ENCODE assay signal across 21 cellular contexts in the genomic region with DNA sequence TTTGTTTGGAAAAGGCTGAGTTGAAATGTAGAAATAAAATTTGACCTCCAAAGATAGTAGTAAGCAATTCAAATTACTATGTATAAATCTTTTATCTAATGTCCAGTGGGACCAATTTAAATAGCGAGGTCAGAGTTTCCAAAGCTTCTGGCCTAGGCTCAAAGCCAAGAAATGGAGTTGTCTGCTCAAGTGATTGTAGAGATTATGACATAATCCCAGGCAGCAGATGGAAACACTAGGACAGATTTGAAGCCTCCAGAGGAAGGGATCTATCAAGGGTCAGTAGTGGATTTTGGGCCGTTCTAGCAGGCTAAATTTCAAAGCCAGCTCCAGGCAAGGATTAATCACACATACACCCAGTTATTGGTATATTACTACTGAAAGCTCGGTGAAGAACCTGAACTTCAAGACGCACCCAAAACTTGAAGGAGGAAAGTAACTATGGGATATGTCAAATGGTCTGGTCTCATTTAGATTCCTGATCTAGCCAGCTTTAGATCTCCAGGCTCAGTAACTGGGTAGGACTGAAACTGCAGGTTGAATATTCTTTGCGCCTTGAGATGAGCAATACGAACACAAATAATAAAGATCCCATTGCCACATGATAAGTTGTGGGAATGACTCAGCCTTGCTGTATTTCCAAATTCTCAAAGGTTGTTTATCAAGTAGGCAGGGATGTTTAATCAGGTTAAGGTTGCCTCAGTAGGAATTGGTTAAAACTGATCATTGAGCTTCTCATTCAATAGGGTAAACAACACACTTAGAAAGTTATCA. TPM values are rescaled to one million over a fixed set of nuclear protein-coding genes. Genes with fewer than 3 reads are reported as not detected.
DNase-seq lines count a peak whose midpoint lies in the region; ATAC-seq and TF ChIP-seq lines count a peak whose summit lies in the region.
"Had no signal": no experiment of that assay in that cellular context is flagged by ENCODE, and none has a peak within 500 bp of the region (broad histone marks: within the 10 kb centered on the region; RNA-seq: fewer than 3 reads in every experiment).

No MANE protein-coding gene starts in this region.

- DNase-seq in MCF 10A (ENCODE audit: unreplicated experiment) (peak; percentile 29), breast epithelium (ENCODE audit: low spot score in 2 of 2) (no peak), M059J (ENCODE audit: low read depth) (peak; percentile 4), RWPE2 (ENCODE audit: low spot score) (no peak), fibroblast of mammary gland (ENCODE audit: low read depth) (peak; percentile 22), substantia nigra (lab: John Stamatoyannopoulos, UW) (no peak), NCI-H510A treated with DMSO at 0.1 percent for 48 hours (lab: John Stamatoyannopoulos, UW) (no peak), GM19240 (ENCODE audit: insufficient read length, low spot score) (no peak)
- DNase-seq: Caco-2; CD4-positive, alpha-beta T cell; EL; NCI-H1105 treated with DMSO at 0.1 percent for 48 hours; NCI-H1694; NCI-H2107; NCI-H2227 treated with DMSO at 0.1 percent for 48 hours; NCI-H526; NK-92 treated with Interleukin-12 subunit alpha and Interleukin-12 subunit beta, amount 100 ng/mL, for 24 hours; RPMI8226; SJCRH30 had no signal

- H3K36me3 ChIP-seq in breast epithelium = no peaks in the 10 kb centered on the region
- H3K36me3 ChIP-seq in RWPE2 (ENCODE audit: low read depth) = no peaks in the 10 kb centered on the region
- H3K36me3 ChIP-seq: SJCRH30 had no signal

- no peaks in the 10 kb centered on the region for H3K27me3 ChIP-seq in breast epithelium
- H3K27me3 ChIP-seq in RWPE2 (ENCODE audit: insufficient read depth, poor library complexity, severe bottlenecking) = no peaks in the 10 kb centered on the region
- H3K27me3 ChIP-seq: SJCRH30 had no signal

- H3K9me3 ChIP-seq in breast epithelium = peaks cover 0 to 17% of the 10 kb centered on the region in 2 donors
- no peaks in the 10 kb centered on the region for H3K9me3 ChIP-seq in RWPE2 (ENCODE audit: severe bottlenecking)
- H3K9me3 ChIP-seq: Caco-2, SJCRH30 had no signal

- no peaks in the 10 kb centered on the region for H3K36me3 Mint-ChIP-seq in MCF 10A (ENCODE audit: insufficient read depth, unreplicated experiment)

- no TSS peak for BruUV-seq in MCF 10A (replicated peaks; lab: Mats Ljungman, UMichigan)

- H3K27ac ChIP-seq in breast epithelium = no peak overlapping the region
- no peak overlapping the region for H3K27ac ChIP-seq in RWPE2 (ENCODE audit: poor library complexity, severe bottlenecking)
- no peak overlapping the region for H3K27ac ChIP-seq in substantia nigra (ENCODE audit: low read depth, low read length, poor library complexity, severe bottlenecking)
- H3K27ac ChIP-seq: SJCRH30 had no signal

- no peak for TF ChIP-seq CTCF in MCF 10A (IDR thresholded peaks at IDR 0.05; ENCODE audit: unreplicated experiment)
- TF ChIP-seq CTCF in breast epithelium (IDR thresholded peaks at IDR 0.05) = no peak
- no peak for TF ChIP-seq CTCF in RWPE2 (IDR thresholded peaks at IDR 0.05; ENCODE audit: poor library complexity, severe bottlenecking)
- TF ChIP-seq CTCF in fibroblast of mammary gland (conservative IDR thresholded peaks at IDR 0.05; ENCODE audit: control insufficient read depth, insufficient read depth, low read depth, low read length) = no peak

- H3K27me3 Mint-ChIP-seq in MCF 10A (ENCODE audit: insufficient read depth, unreplicated experiment) = no peaks in the 10 kb centered on the region
- H3K27me3 Mint-ChIP-seq: CD4-positive, alpha-beta T cell had no signal

- TF ChIP-seq POLR2A in breast epithelium (IDR thresholded peaks at IDR 0.05) = no peak

- H3K4me3 ChIP-seq in breast epithelium (no peak overlapping the region), RWPE2 (ENCODE audit: severe bottlenecking) (no peak overlapping the region), fibroblast of mammary gland (ENCODE audit: control insufficient read depth, low read depth, low read length) (no peak overlapping the region)
- H3K4me3 ChIP-seq: GM12878, K562, SJCRH30 had no signal

- peaks cover 7% of the 10 kb centered on the region for H3K4me1 Mint-ChIP-seq in MCF 10A (ENCODE audit: insufficient read depth, unreplicated experiment)

- no peaks in the 10 kb centered on the region for H3K4me1 ChIP-seq in breast epithelium
- no peaks in the 10 kb centered on the region for H3K4me1 ChIP-seq in RWPE2 (ENCODE audit: insufficient read depth, poor library complexity, severe bottlenecking)
- H3K4me1 ChIP-seq: Caco-2, SJCRH30 had no signal

- CTCF ChIA-PET in MCF 10A (lab: Yijun Ruan, JAX) = interaction anchor here (0.6 to 0.7 kb wide), 3 partner anchors 18 to 492 kb away, joined by 3 to 4 read pairs (median 3); no protein-coding TSS in a partner anchor

- intact Hi-C loops in MCF 10A (cut with micrococcal nuclease) (no loop called here), breast epithelium (cut with DNase I; ENCODE audit: low total_unique reads) (no loop called here)

- no peak overlapping the region for H3K4me3 Mint-ChIP-seq in MCF 10A (ENCODE audit: unreplicated experiment)
- H3K4me3 Mint-ChIP-seq: CD4-positive, alpha-beta T cell had no signal

- POLR2A ChIA-PET in MCF 10A (lab: Yijun Ruan, JAX) = interaction anchor here (0.7 to 1.1 kb wide), 3 partner anchors 14 to 321 kb away, joined by 3 to 5 read pairs (median 3); no protein-coding TSS in a partner anchor

- no peak overlapping the region for H3K27ac Mint-ChIP-seq in MCF 10A (ENCODE audit: low read depth, unreplicated experiment)
- H3K27ac Mint-ChIP-seq: CD4-positive, alpha-beta T cell had no signal

- peaks cover 15% of the 10 kb centered on the region for H3K9me3 Mint-ChIP-seq in MCF 10A (ENCODE audit: unreplicated experiment)

- ATAC-seq in RWPE2 (ENCODE audit: low read depth) = peak; percentile 88
- ATAC-seq: GM12878, K562 had no signal

RNA-seq across cellular contexts. Expression of gene ARRDC4, which starts 30.9 kb away (rescaled TPM):
- 36.0 and 39.8 TPM in 2 replicates for total RNA-seq in MCF 10A (2022)
- 10 to 100 TPM; 13.9 to 25.8 (median 20.0) TPM for total RNA-seq in breast epithelium
- 9.9 and 13.9 TPM in 2 replicates for total RNA-seq in M059J (2014; rRNA removed; shearing (Covaris generic))

Comparison
In these comparisons a context has a peak if more than half of its experiments do, and no peak if none do; other contexts are left out.
1. DNase-seq: peak in MCF 10A (single experiment), M059J (single experiment) and fibroblast of mammary gland (single experiment); none in breast epithelium (0 of 2), RWPE2 (single experiment), substantia nigra (0 of 49), NCI-H510A treated with DMSO at 0.1 percent for 48 hours (single experiment) and GM19240 (single experiment).